ENCODE assay signal across 1 cellular context in the genomic region with DNA sequence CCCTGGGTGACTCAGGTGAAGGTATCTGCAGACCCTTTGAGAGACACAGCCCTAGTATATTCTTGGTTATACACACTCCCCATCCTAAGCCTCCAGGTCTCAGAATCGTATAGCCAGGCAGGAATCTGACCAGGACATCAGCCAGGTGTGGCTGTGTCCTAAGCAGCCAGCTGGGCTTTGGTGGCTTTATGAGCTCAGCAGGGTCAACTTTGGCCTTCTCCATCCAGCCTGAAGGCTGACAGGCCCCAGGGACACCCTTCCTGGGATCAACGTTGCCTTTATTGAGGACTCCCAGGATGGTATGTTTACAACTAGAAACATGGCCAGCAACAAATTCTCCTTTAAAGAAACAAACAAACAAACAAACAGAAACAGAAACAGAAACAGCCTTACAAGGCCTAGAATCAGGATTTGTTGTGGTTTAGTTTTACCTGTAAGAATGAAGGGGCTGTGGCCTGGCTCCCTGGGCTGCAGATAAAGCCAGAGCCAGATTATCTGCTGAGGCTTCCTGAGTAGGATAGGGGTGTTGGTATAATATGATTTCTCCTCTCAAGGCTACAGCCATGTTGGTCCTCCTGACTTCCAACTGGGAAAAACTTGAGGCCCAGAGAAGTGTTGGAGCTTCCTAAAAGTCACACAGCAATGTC.
A peak's percentile ranks its signal among the peaks of the same experiment; 100 is the strongest.
TF ChIP-seq lines count a peak whose summit lies in the region.

No MANE protein-coding gene starts in this region.

TF ChIP-seq in HepG2, 621 proteins besides CTCF, POLR2A, EP300 and RAD21:
- peak; percentile 17; the same call in 1 of the 2 replicates for TF ChIP-seq ZNF768 (CRISPR knock-in tag; IDR thresholded peaks at IDR 0.05)
- no peak for TF ChIP-seq ZNF616 (CRISPR knock-in tag; IDR thresholded peaks at IDR 0.05; ENCODE audit: low read depth)
